8 cellular contexts compared by ENCODE assay signal in the genomic region with DNA sequence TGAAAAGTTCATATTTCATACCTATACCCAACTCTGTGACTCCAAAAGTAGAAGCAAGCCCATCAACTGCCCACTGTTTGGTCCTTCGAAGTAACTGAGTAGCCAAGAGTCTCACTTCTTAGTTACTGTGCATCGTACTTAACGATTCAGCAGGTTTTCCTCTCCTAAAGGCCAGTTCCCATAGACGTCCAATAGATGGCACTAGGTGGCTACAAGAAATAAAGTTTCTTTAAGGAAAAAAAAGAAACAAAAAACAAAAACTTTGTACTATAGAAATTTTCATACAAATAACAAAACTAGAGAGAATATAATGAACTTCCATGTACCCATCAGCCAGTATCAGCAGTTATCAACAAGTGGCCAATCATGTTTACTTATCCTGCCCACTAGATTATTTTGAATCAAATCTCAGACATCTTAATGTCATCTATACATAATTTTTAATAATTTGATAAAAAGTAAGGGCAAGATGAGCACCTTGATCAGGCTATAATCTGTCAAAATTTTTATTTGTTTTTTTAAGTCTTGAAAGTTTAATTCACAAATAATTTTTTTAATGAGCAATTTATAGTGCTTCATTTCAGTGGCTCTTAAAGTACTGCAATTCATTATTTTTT.
DNase-seq lines count a peak whose midpoint lies in the region; ATAC-seq and TF ChIP-seq lines count a peak whose summit lies in the region.

No MANE protein-coding gene starts in this region.

- H3K9me3 Mint-ChIP-seq in progenitor cell of endocrine pancreas (ENCODE audit: low read depth): no peaks in the 10 kb centered on the region

- H3K4me3 Mint-ChIP-seq in progenitor cell of endocrine pancreas (ENCODE audit: low read depth): no peak overlapping the region

- peak; percentile 88 for ATAC-seq in SK-N-SH treated with all-trans-retinoic acid at 6 μM for 48 hours

- peak; percentile 50; the same call in 1 of the 2 replicates for TF ChIP-seq CTCF in GM12874 (IDR thresholded peaks at IDR 0.05; ENCODE audit: insufficient read depth, low read depth, low read length)
- TF ChIP-seq CTCF in foreskin fibroblast (IDR thresholded peaks at IDR 0.05; ENCODE audit: low read depth, low read length): peak; percentile 69
- peak; percentile 79 for TF ChIP-seq CTCF in progenitor cell of endocrine pancreas (IDR thresholded peaks at IDR 0.05; ENCODE audit: unreplicated experiment)

- H3K36me3 Mint-ChIP-seq in progenitor cell of endocrine pancreas (ENCODE audit: insufficient read depth): no peaks in the 10 kb centered on the region

- no peaks in the 10 kb centered on the region for H3K27me3 Mint-ChIP-seq in progenitor cell of endocrine pancreas

- peaks cover 14% of the 10 kb centered on the region for H3K4me1 Mint-ChIP-seq in progenitor cell of endocrine pancreas (ENCODE audit: low read depth)

- DNase-seq in Ammon's horn (ENCODE audit: low spot score) (peak; percentile 65), Kasumi-1 (lab: John Stamatoyannopoulos, UW) (peak; percentile 80 to 83), foreskin fibroblast (peak; percentile 49 to 79), progenitor cell of endocrine pancreas (ENCODE audit: low spot score, unreplicated experiment) (no peak), activated T-cell treated with anti-CD3 and anti-CD28 coated beads for 4 hours (no peak)
- DNase-seq in effector CD8-positive, alpha-beta T cell (lab: John Stamatoyannopoulos, UW): no peak

- no peak overlapping the region for H3K27ac Mint-ChIP-seq in progenitor cell of endocrine pancreas

- no peak overlapping the region for H3K4me3 ChIP-seq in foreskin fibroblast (ENCODE audit: low read depth in 1 of 2, low read length in 2 of 2)

TF ChIP-seq in SK-N-SH treated with all-trans-retinoic acid at 6 μM for 48 hours, 23 proteins besides CTCF, POLR2A, EP300 and RAD21:
- no peak for TF ChIP-seq RARB (CRISPR knock-in tag; IDR thresholded peaks at IDR 0.05)
- no peak for TF ChIP-seq ZNF70 (CRISPR knock-in tag; IDR thresholded peaks at IDR 0.05)
TF ChIP-seq in SK-N-SH treated with all-trans-retinoic acid at 6 μM for 48 hours: peak in this region for 0.

Comparison
In these comparisons a context has a peak if more than half of its experiments do, and no peak if none do; other contexts are left out.
1. DNase-seq: peak in Ammon's horn (single experiment), Kasumi-1 (2 of 2) and foreskin fibroblast (2 of 2); none in progenitor cell of endocrine pancreas (single experiment), effector CD8-positive, alpha-beta T cell (single experiment) and activated T-cell treated with anti-CD3 and anti-CD28 coated beads for 4 hours (single experiment).
2. Peak in every context shown above with its lines, with median percentiles within 50 percentile points of each other: CTCF ChIP-seq.